Comparison of ENCODE assay signal across 16 cellular contexts in genomic region chr1:246680696-246681127, GRCh38. TPM values are rescaled to one million over a fixed set of nuclear protein-coding genes. Genes with fewer than 3 reads are reported as not detected.
DNase-seq lines count a peak whose midpoint lies in the region; ATAC-seq and TF ChIP-seq lines count a peak whose summit lies in the region.
"Had no signal": no experiment of that assay in that cellular context is flagged by ENCODE, and none has a peak within 500 bp of the region (broad histone marks: within the 10 kb centered on the region; RNA-seq: fewer than 3 reads in every experiment).

No MANE protein-coding gene starts in this region.

- TF ChIP-seq CTCF in chondrocyte (IDR thresholded peaks at IDR 0.05) = no peak

- CTCF ChIA-PET in activated naive CD4-positive, alpha-beta T cell treated with anti-CD3 and anti-CD28 coated beads, Interleukin-2, amount 10 ng/mL, durations not matched to agents 7 days and 5 days (lab: Charles Lee) = interaction anchor here (1.2 kb wide), 1 partner anchor 9 kb away, joined by 4 read pairs; no protein-coding TSS in a partner anchor

- H3K27ac Mint-ChIP-seq in chondrocyte (ENCODE audit: unreplicated experiment) = peak overlapping the region; percentile 6
- no peak overlapping the region for H3K27ac Mint-ChIP-seq in activated naive CD4-positive, alpha-beta T cell treated with anti-CD3 and anti-CD28 coated beads, Interleukin-2, amount 10 ng/mL, durations not matched to agents 7 days and 5 days
- H3K27ac Mint-ChIP-seq: activated CD4-positive, alpha-beta memory T cell treated with anti-CD3 and anti-CD28 coated beads, Interleukin-2, amount 10 ng/mL, durations not matched to agents 7 days and 5 days; CD14-positive monocyte had no signal

- H3K27me3 Mint-ChIP-seq in chondrocyte (ENCODE audit: low read depth) = no peaks in the 10 kb centered on the region
- no peaks in the 10 kb centered on the region for H3K27me3 Mint-ChIP-seq in activated naive CD4-positive, alpha-beta T cell treated with anti-CD3 and anti-CD28 coated beads, Interleukin-2, amount 10 ng/mL, durations not matched to agents 7 days and 5 days
- H3K27me3 Mint-ChIP-seq: activated CD4-positive, alpha-beta memory T cell treated with anti-CD3 and anti-CD28 coated beads, Interleukin-2, amount 10 ng/mL, durations not matched to agents 7 days and 5 days had no signal

- peak; percentile 93 for DNase-seq in NCI-H82 (lab: John Stamatoyannopoulos, UW)
- DNase-seq in chondrocyte (ENCODE audit: low spot score) = no peak
- DNase-seq in left lobe of liver (ENCODE audit: low spot score) = peak; percentile 34
- peak; percentile 51 for DNase-seq in superior temporal gyrus (ENCODE audit: extremely low spot score)
- no peak for DNase-seq in stimulated activated CD4-positive, alpha-beta T cell treated with anti-CD3 and anti-CD28 coated beads, Interleukin-4, amount 100 ng/mL, for 24 hours
- DNase-seq in NCI-H226 = no peak
- no peak for DNase-seq in activated naive CD4-positive, alpha-beta T cell treated with anti-CD3 and anti-CD28 coated beads, Interleukin-2, amount 10 ng/mL, durations not matched to agents 7 days and 5 days
- DNase-seq: activated CD4-positive, alpha-beta memory T cell treated with anti-CD3 and anti-CD28 coated beads, Interleukin-2, amount 10 ng/mL, durations not matched to agents 7 days and 5 days; DMS79; erythroblast; KG1; NCI-H1417; NCI-H446 treated with DMSO at 0.1 percent for 48 hours; pancreas; stimulated activated CD4-positive, alpha-beta T cell treated with anti-CD3 and anti-CD28 coated beads, Interleukin-15, amount 100 ng/mL, for 24 hours had no signal

- ATAC-seq in left lobe of liver = no peak
- ATAC-seq: pancreas had no signal

- H3K4me3 Mint-ChIP-seq in chondrocyte (ENCODE audit: unreplicated experiment) = no peak overlapping the region
- no peak overlapping the region for H3K4me3 Mint-ChIP-seq in activated naive CD4-positive, alpha-beta T cell treated with anti-CD3 and anti-CD28 coated beads, Interleukin-2, amount 10 ng/mL, durations not matched to agents 7 days and 5 days
- H3K4me3 Mint-ChIP-seq: activated CD4-positive, alpha-beta memory T cell treated with anti-CD3 and anti-CD28 coated beads, Interleukin-2, amount 10 ng/mL, durations not matched to agents 7 days and 5 days; CD14-positive monocyte had no signal

- no peaks in the 10 kb centered on the region for H3K36me3 Mint-ChIP-seq in chondrocyte (ENCODE audit: low read depth)
- H3K36me3 Mint-ChIP-seq in activated naive CD4-positive, alpha-beta T cell treated with anti-CD3 and anti-CD28 coated beads, Interleukin-2, amount 10 ng/mL, durations not matched to agents 7 days and 5 days = no peaks in the 10 kb centered on the region
- H3K36me3 Mint-ChIP-seq: CD14-positive monocyte had no signal

- H3K9me3 Mint-ChIP-seq in chondrocyte (ENCODE audit: low read depth) = no peaks in the 10 kb centered on the region
- H3K9me3 Mint-ChIP-seq in activated naive CD4-positive, alpha-beta T cell treated with anti-CD3 and anti-CD28 coated beads, Interleukin-2, amount 10 ng/mL, durations not matched to agents 7 days and 5 days = no peaks in the 10 kb centered on the region
- H3K9me3 Mint-ChIP-seq: activated CD4-positive, alpha-beta memory T cell treated with anti-CD3 and anti-CD28 coated beads, Interleukin-2, amount 10 ng/mL, durations not matched to agents 7 days and 5 days had no signal

- H3K4me1 Mint-ChIP-seq in chondrocyte (ENCODE audit: low read depth) = peaks cover 33% of the 10 kb centered on the region
- H3K4me1 Mint-ChIP-seq in activated naive CD4-positive, alpha-beta T cell treated with anti-CD3 and anti-CD28 coated beads, Interleukin-2, amount 10 ng/mL, durations not matched to agents 7 days and 5 days = no peaks in the 10 kb centered on the region
- H3K4me1 Mint-ChIP-seq: activated CD4-positive, alpha-beta memory T cell treated with anti-CD3 and anti-CD28 coated beads, Interleukin-2, amount 10 ng/mL, durations not matched to agents 7 days and 5 days had no signal

RNA-seq across cellular contexts. Expression of gene SCCPDH, which starts 43.5 kb away (rescaled TPM):
- 33.5 to 39.4 TPM (median 33.5 TPM) in 3 replicates for total RNA-seq in chondrocyte
- total RNA-seq in left lobe of liver = 94.6 TPM

Comparison
In these comparisons a context has a peak if more than half of its experiments do, and no peak if none do; other contexts are left out.
1. DNase-seq: peak in NCI-H82 (single experiment), left lobe of liver (single experiment) and superior temporal gyrus (single experiment); none in chondrocyte (single experiment), stimulated activated CD4-positive, alpha-beta T cell treated with anti-CD3 and anti-CD28 coated beads, Interleukin-4, amount 100 ng/mL, for 24 hours (single experiment), NCI-H226 (single experiment) and activated naive CD4-positive, alpha-beta T cell treated with anti-CD3 and anti-CD28 coated beads, Interleukin-2, amount 10 ng/mL, durations not matched to agents 7 days and 5 days (single experiment).